ENCODE assay signal across 1 cellular context in the genomic region with DNA sequence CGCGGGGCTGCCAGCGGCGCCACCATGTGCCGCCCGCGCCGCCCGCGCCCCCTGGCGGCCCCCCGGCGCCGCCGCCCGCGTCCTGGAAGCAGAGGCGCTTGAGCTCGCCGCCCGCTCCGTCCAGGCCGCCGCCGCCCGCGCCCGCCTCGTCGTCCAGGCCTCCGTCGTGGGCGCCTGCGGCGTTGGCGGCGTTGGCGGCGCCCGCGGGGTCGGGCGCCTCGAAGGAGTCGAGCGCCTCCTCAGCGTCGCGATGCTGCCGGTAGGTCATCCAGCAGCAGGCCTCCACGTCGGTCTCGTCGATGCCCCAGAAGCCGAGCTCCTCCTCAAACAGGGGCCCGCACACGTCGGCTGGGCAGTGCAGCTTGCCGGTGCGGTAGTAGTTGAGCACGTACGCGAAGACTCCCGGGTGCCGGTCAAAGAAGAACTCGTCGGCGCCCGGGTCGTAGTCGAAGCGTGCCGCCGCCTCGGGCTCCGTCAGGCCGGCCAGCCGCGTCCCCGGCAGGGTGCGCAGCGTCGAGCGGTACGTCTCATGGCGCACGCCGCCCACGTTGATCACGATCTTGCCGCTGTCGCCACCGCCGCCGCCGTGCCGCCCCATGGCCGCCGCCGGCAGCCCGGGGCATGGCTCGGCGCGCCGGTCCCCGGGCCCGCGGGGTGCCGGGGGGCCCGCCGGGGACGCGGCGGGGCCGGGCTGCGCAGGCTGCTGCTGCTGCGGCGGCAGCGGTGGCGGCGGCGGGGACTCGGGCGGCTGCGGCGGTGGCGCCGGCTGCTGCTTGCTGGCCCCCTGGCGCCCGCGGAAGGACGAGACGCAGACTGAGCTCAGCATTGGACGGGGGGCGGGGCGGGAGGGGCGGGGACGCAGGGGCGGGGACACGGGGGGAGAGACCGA.
TF ChIP-seq lines count a peak whose summit lies in the region.

No MANE protein-coding gene starts in this region.

TF ChIP-seq in WTC11, 78 proteins besides CTCF, POLR2A, EP300 and RAD21 (continued from another document and continues in another):
- TF ChIP-seq, protein P1, sequence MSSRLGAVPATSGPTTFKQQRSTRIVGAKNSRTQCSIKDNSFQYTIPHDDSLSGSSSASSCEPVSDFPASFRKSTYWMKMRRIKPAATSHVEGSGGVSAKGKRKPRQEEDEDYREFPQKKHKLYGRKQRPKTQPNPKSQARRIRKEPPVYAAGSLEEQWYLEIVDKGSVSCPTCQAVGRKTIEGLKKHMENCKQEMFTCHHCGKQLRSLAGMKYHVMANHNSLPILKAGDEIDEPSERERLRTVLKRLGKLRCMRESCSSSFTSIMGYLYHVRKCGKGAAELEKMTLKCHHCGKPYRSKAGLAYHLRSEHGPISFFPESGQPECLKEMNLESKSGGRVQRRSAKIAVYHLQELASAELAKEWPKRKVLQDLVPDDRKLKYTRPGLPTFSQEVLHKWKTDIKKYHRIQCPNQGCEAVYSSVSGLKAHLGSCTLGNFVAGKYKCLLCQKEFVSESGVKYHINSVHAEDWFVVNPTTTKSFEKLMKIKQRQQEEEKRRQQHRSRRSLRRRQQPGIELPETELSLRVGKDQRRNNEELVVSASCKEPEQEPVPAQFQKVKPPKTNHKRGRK (CRISPR knock-in tag; IDR thresholded peaks at IDR 0.05; ENCODE audit: borderline replicate concordance) = no peak
- TF ChIP-seq, protein P2, sequence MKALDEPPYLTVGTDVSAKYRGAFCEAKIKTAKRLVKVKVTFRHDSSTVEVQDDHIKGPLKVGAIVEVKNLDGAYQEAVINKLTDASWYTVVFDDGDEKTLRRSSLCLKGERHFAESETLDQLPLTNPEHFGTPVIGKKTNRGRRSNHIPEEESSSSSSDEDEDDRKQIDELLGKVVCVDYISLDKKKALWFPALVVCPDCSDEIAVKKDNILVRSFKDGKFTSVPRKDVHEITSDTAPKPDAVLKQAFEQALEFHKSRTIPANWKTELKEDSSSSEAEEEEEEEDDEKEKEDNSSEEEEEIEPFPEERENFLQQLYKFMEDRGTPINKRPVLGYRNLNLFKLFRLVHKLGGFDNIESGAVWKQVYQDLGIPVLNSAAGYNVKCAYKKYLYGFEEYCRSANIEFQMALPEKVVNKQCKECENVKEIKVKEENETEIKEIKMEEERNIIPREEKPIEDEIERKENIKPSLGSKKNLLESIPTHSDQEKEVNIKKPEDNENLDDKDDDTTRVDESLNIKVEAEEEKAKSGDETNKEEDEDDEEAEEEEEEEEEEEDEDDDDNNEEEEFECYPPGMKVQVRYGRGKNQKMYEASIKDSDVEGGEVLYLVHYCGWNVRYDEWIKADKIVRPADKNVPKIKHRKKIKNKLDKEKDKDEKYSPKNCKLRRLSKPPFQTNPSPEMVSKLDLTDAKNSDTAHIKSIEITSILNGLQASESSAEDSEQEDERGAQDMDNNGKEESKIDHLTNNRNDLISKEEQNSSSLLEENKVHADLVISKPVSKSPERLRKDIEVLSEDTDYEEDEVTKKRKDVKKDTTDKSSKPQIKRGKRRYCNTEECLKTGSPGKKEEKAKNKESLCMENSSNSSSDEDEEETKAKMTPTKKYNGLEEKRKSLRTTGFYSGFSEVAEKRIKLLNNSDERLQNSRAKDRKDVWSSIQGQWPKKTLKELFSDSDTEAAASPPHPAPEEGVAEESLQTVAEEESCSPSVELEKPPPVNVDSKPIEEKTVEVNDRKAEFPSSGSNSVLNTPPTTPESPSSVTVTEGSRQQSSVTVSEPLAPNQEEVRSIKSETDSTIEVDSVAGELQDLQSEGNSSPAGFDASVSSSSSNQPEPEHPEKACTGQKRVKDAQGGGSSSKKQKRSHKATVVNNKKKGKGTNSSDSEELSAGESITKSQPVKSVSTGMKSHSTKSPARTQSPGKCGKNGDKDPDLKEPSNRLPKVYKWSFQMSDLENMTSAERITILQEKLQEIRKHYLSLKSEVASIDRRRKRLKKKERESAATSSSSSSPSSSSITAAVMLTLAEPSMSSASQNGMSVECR (CRISPR knock-in tag; IDR thresholded peaks at IDR 0.05; ENCODE audit: borderline replicate concordance) = 0 out of 2 replicates have a peak, but pooled peaks have one; percentile 37
- TF ChIP-seq TCF7 (CRISPR knock-in tag; IDR thresholded peaks at IDR 0.05; ENCODE audit: low read depth) (no peak), CBFB (CRISPR knock-in tag; IDR thresholded peaks at IDR 0.05; ENCODE audit: low read depth) (no peak), ZNF121 (CRISPR knock-in tag; IDR thresholded peaks at IDR 0.05) (no peak), FOXJ3 (CRISPR knock-in tag; IDR thresholded peaks at IDR 0.05; ENCODE audit: borderline replicate concordance) (no peak), TEAD4 (CRISPR knock-in tag; IDR thresholded peaks at IDR 0.05) (no peak), NR3C1 (CRISPR knock-in tag; conservative IDR thresholded peaks at IDR 0.05; ENCODE audit: low read depth) (0 out of 2 replicates have a peak, but pooled peaks have one; percentile 30), NFATC4 (CRISPR knock-in tag; IDR thresholded peaks at IDR 0.05) (no peak), ZNF138 (CRISPR knock-in tag; conservative IDR thresholded peaks at IDR 0.05) (no peak), ZNF396 (CRISPR knock-in tag; IDR thresholded peaks at IDR 0.05; ENCODE audit: borderline replicate concordance) (no peak), ZNF219 (CRISPR knock-in tag; IDR thresholded peaks at IDR 0.05; ENCODE audit: borderline replicate concordance) (no peak; the same call in 1 of the 2 replicates), HMGA2 (CRISPR knock-in tag; IDR thresholded peaks at IDR 0.05) (no peak), JUN (CRISPR knock-in tag; IDR thresholded peaks at IDR 0.05) (no peak), ZNF416 (CRISPR knock-in tag; IDR thresholded peaks at IDR 0.05) (no peak)
- TF ChIP-seq, protein P3, sequence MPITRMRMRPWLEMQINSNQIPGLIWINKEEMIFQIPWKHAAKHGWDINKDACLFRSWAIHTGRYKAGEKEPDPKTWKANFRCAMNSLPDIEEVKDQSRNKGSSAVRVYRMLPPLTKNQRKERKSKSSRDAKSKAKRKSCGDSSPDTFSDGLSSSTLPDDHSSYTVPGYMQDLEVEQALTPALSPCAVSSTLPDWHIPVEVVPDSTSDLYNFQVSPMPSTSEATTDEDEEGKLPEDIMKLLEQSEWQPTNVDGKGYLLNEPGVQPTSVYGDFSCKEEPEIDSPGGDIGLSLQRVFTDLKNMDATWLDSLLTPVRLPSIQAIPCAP (CRISPR knock-in tag; IDR thresholded peaks at IDR 0.05) = no peak
- TF ChIP-seq, protein P4, sequence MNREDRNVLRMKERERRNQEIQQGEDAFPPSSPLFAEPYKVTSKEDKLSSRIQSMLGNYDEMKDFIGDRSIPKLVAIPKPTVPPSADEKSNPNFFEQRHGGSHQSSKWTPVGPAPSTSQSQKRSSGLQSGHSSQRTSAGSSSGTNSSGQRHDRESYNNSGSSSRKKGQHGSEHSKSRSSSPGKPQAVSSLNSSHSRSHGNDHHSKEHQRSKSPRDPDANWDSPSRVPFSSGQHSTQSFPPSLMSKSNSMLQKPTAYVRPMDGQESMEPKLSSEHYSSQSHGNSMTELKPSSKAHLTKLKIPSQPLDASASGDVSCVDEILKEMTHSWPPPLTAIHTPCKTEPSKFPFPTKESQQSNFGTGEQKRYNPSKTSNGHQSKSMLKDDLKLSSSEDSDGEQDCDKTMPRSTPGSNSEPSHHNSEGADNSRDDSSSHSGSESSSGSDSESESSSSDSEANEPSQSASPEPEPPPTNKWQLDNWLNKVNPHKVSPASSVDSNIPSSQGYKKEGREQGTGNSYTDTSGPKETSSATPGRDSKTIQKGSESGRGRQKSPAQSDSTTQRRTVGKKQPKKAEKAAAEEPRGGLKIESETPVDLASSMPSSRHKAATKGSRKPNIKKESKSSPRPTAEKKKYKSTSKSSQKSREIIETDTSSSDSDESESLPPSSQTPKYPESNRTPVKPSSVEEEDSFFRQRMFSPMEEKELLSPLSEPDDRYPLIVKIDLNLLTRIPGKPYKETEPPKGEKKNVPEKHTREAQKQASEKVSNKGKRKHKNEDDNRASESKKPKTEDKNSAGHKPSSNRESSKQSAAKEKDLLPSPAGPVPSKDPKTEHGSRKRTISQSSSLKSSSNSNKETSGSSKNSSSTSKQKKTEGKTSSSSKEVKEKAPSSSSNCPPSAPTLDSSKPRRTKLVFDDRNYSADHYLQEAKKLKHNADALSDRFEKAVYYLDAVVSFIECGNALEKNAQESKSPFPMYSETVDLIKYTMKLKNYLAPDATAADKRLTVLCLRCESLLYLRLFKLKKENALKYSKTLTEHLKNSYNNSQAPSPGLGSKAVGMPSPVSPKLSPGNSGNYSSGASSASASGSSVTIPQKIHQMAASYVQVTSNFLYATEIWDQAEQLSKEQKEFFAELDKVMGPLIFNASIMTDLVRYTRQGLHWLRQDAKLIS (CRISPR knock-in tag; IDR thresholded peaks at IDR 0.05; ENCODE audit: borderline replicate concordance) = no peak
- TF ChIP-seq, protein P5, sequence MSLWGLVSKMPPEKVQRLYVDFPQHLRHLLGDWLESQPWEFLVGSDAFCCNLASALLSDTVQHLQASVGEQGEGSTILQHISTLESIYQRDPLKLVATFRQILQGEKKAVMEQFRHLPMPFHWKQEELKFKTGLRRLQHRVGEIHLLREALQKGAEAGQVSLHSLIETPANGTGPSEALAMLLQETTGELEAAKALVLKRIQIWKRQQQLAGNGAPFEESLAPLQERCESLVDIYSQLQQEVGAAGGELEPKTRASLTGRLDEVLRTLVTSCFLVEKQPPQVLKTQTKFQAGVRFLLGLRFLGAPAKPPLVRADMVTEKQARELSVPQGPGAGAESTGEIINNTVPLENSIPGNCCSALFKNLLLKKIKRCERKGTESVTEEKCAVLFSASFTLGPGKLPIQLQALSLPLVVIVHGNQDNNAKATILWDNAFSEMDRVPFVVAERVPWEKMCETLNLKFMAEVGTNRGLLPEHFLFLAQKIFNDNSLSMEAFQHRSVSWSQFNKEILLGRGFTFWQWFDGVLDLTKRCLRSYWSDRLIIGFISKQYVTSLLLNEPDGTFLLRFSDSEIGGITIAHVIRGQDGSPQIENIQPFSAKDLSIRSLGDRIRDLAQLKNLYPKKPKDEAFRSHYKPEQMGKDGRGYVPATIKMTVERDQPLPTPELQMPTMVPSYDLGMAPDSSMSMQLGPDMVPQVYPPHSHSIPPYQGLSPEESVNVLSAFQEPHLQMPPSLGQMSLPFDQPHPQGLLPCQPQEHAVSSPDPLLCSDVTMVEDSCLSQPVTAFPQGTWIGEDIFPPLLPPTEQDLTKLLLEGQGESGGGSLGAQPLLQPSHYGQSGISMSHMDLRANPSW (CRISPR knock-in tag; conservative IDR thresholded peaks at IDR 0.05; ENCODE audit: low read depth) = no peak
- TF ChIP-seq, protein P6, sequence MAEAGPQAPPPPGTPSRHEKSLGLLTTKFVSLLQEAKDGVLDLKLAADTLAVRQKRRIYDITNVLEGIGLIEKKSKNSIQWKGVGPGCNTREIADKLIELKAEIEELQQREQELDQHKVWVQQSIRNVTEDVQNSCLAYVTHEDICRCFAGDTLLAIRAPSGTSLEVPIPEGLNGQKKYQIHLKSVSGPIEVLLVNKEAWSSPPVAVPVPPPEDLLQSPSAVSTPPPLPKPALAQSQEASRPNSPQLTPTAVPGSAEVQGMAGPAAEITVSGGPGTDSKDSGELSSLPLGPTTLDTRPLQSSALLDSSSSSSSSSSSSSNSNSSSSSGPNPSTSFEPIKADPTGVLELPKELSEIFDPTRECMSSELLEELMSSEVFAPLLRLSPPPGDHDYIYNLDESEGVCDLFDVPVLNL (CRISPR knock-in tag; IDR thresholded peaks at IDR 0.05; ENCODE audit: borderline replicate concordance, low read depth) = no peak
- TF ChIP-seq, protein P7, sequence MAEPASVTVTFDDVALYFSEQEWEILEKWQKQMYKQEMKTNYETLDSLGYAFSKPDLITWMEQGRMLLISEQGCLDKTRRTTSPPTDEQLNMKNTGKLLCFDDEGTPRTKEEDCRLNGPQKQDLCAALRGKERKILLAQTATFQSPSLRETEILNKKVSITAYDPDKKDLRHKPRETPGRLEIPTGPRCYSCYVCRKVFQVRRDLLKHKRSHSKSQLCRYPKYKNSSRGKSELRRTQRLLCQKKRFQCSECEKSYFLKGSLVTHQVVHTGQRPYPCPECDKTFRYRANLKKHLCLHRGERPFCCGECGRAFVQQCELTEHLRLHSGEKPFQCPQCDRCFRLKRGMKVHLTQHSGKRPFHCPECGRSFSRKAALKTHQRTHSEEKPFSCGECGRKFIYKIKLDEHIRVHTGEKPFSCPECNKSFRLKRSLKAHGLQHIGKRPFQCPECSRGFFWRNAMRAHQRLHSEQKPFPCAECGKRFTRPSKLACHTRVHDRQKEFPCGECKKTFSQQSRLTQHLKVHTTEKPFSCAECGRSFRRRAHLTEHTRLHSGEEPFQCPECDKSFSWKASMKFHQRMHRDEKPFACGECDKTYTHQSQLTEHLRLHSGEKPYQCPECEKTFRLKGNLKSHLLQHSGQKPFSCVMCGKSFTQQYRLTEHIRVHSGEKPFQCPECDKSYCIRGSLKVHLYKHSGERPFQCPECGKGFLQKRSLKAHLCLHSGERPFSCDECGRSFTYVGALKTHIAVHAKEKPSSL (CRISPR knock-in tag; conservative IDR thresholded peaks at IDR 0.05) = no peak
- TF ChIP-seq, protein P8, sequence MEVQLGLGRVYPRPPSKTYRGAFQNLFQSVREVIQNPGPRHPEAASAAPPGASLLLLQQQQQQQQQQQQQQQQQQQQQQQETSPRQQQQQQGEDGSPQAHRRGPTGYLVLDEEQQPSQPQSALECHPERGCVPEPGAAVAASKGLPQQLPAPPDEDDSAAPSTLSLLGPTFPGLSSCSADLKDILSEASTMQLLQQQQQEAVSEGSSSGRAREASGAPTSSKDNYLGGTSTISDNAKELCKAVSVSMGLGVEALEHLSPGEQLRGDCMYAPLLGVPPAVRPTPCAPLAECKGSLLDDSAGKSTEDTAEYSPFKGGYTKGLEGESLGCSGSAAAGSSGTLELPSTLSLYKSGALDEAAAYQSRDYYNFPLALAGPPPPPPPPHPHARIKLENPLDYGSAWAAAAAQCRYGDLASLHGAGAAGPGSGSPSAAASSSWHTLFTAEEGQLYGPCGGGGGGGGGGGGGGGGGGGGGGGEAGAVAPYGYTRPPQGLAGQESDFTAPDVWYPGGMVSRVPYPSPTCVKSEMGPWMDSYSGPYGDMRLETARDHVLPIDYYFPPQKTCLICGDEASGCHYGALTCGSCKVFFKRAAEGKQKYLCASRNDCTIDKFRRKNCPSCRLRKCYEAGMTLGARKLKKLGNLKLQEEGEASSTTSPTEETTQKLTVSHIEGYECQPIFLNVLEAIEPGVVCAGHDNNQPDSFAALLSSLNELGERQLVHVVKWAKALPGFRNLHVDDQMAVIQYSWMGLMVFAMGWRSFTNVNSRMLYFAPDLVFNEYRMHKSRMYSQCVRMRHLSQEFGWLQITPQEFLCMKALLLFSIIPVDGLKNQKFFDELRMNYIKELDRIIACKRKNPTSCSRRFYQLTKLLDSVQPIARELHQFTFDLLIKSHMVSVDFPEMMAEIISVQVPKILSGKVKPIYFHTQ (CRISPR knock-in tag; IDR thresholded peaks at IDR 0.05) = no peak
